In the genomic region with DNA sequence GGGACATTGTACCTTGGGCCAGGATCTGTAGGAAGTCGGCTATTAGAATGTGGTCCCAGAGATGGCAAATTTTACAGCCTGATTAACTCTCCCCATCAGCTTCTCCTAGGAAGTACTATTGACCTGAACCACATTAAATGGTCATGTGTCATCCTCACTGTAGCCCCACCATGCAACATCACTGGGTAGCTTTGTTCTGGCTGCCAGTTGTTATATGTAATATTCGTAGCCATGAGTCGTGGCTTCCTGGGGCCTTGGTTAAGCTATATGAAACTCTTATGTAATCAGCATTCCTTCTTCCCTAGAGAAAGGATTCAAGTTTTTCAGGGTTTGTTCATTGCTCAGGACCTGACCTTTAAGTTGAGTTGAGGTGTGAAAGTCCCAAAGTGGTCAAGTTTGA, we compare ENCODE assay signal across 12 cellular contexts.
A peak's percentile ranks its signal among the peaks of the same experiment; 100 is the strongest.
DNase-seq lines count a peak whose midpoint lies in the region; ATAC-seq, FAIRE-seq and TF ChIP-seq lines count a peak whose summit lies in the region.
"Had no signal": no experiment of that assay in that cellular context is flagged by ENCODE, and none has a peak within 500 bp of the region (broad histone marks: within the 10 kb centered on the region; RNA-seq: fewer than 3 reads in every experiment).

No MANE protein-coding gene starts in this region.

- SMC1A ChIA-PET in GM12878 (lab: Charles Lee; ENCODE audit: uncharacterized antibody, unreplicated experiment) = interaction anchor here (0.6 to 1.1 kb wide), 2 partner anchors 9 to 53 kb away, joined by 3 to 4 read pairs; no protein-coding TSS in a partner anchor

- H3K27me3 ChIP-seq in GM12878 (replicated peaks in 1 of 2; ENCODE audit: control insufficient read depth in 2 of 2, insufficient read depth in 2 of 2, low read length in 1 of 2) (no peaks in the 10 kb centered on the region), body of pancreas (no peaks in the 10 kb centered on the region)

- RAD21 ChIA-PET in GM12878 (lab: Charles Lee; ENCODE audit: unreplicated experiment) = no interaction called here

- H3K27ac Mint-ChIP-seq in mesothelial cell of epicardium = peak overlapping the region; percentile 15
- H3K27ac Mint-ChIP-seq in effector memory CD8-positive, alpha-beta T cell = no peak overlapping the region
- H3K27ac Mint-ChIP-seq: naive thymus-derived CD4-positive, alpha-beta T cell had no signal

- H3K36me3 Mint-ChIP-seq in mesothelial cell of epicardium = no peaks in the 10 kb centered on the region
- no peaks in the 10 kb centered on the region for H3K36me3 Mint-ChIP-seq in effector memory CD8-positive, alpha-beta T cell (ENCODE audit: insufficient read depth)

- H3K79me2 ChIP-seq in GM12878 (ENCODE audit: control insufficient read depth, insufficient read depth, low read length) = no peaks in the 10 kb centered on the region

- ATAC-seq in GM12878 = no peak; the same call in 2 of the 3 replicates
- ATAC-seq in effector memory CD8-positive, alpha-beta T cell (replicated peaks) = no peak
- ATAC-seq in body of pancreas = no peak
- ATAC-seq: naive thymus-derived CD4-positive, alpha-beta T cell; Panc1 had no signal

- CTCF ChIA-PET in GM12878 (lab: Yijun Ruan, JAX) = interaction anchor here (0.7 to 1.7 kb wide), 2 partner anchors 10 to 28 kb away, joined by 3 to 7 read pairs; no protein-coding TSS in a partner anchor

- peaks cover 49% of the 10 kb centered on the region for H3K4me1 Mint-ChIP-seq in mesothelial cell of epicardium
- H3K4me1 Mint-ChIP-seq in effector memory CD8-positive, alpha-beta T cell (ENCODE audit: low read depth in 2 of 2) = no peaks in the 10 kb centered on the region

- no peak overlapping the region for H2AFZ ChIP-seq in GM12878 (ENCODE audit: control insufficient read depth, low read depth, low read length)

- H4K20me1 ChIP-seq in GM12878 (ENCODE audit: control insufficient read depth, insufficient read depth) = no peaks in the 10 kb centered on the region

- no peaks in the 10 kb centered on the region for H3K9me3 ChIP-seq in GM12878 (replicated peaks; ENCODE audit: control insufficient read depth, insufficient read depth, low read length)
- no peaks in the 10 kb centered on the region for H3K9me3 ChIP-seq in body of pancreas

- no peak overlapping the region for H3K4me3 Mint-ChIP-seq in mesothelial cell of epicardium
- no peak overlapping the region for H3K4me3 Mint-ChIP-seq in effector memory CD8-positive, alpha-beta T cell
- H3K4me3 Mint-ChIP-seq: naive thymus-derived CD4-positive, alpha-beta T cell had no signal

- WGBS in GM12878 (ENCODE audit: insufficient coverage, insufficient replicate concordance, low lambda C conversion rate, missing lambda C conversion rate) = 83% methylated on average over 3 of the region's 3 CpGs
- 61 to 68% methylated on average over 3 of the region's 3 CpGs for WGBS in body of pancreas, 2 donors

- H3K27me3 Mint-ChIP-seq in mesothelial cell of epicardium (ENCODE audit: low read depth) = no peaks in the 10 kb centered on the region
- no peaks in the 10 kb centered on the region for H3K27me3 Mint-ChIP-seq in effector memory CD8-positive, alpha-beta T cell
- H3K27me3 Mint-ChIP-seq: naive thymus-derived CD4-positive, alpha-beta T cell had no signal

- in situ Hi-C loops in GM12878 (cut with MboI) = no loop called here

- no peak for TF ChIP-seq RAD21 in GM12878 (IDR thresholded peaks at IDR 0.05; ENCODE audit: insufficient read depth, low read depth, low read length)

- TF ChIP-seq POLR2A in GM12878 (IDR thresholded peaks at IDR 0.05; ENCODE audit: low read depth, low read length) = no peak
- no peak for TF ChIP-seq POLR2A in body of pancreas (IDR thresholded peaks at IDR 0.05)

- BruUV-seq in GM12878 (replicated peaks; lab: Mats Ljungman, UMichigan) = no TSS peak

- FAIRE-seq in HTR-8/SVneo (lab: Jason Lieb, UNC) (no peak), GM12878 (lab: Jason Lieb, UNC) (no peak)

- POLR2A ChIA-PET in GM12878 (lab: Charles Lee) = interaction anchor here (0.6 kb wide), 1 partner anchor 647 kb away, joined by 3 read pairs; no protein-coding TSS in a partner anchor

- H3K36me3 ChIP-seq in GM12878 (ENCODE audit: control insufficient read depth in 2 of 2, insufficient read depth in 2 of 2, low read length in 1 of 2) (no peaks in the 10 kb centered on the region), body of pancreas (replicated peaks in 1 of 2; ENCODE audit: insufficient read depth in 1 of 2, low read depth in 2 of 2) (peaks cover 0 to 2% of the 10 kb centered on the region in 2 donors)

- intact Hi-C loops in GM12878 (cut with micrococcal nuclease; ENCODE audit: unreplicated experiment) = no loop called here
- intact Hi-C loops in body of pancreas (cut with DNase I) = no loop called here

- peak; percentile 60 for DNase-seq in AG08395 (ENCODE audit: low spot score)
- DNase-seq in HTR-8/SVneo (ENCODE audit: insufficient read length, low spot score) = peak; percentile 30
- DNase-seq in GM12878 (ENCODE audit: low read depth, low spot score) = no peak
- no peak for DNase-seq in mesothelial cell of epicardium (ENCODE audit: low spot score in 2 of 2, unreplicated experiment in 2 of 2)
- DNase-seq in NCI-H2227 treated with DMSO at 0.1 percent for 48 hours (lab: John Stamatoyannopoulos, UW) = no peak
- DNase-seq in effector memory CD8-positive, alpha-beta T cell = no peak
- DNase-seq in body of pancreas = no peak
- no peak for DNase-seq in NCI-H2029 (lab: John Stamatoyannopoulos, UW)
- DNase-seq: activated CD4-positive, alpha-beta T cell treated with anti-CD3 and anti-CD28 coated beads, Interleukin-2, amount 50 U/mL, for 4 hours; naive thymus-derived CD4-positive, alpha-beta T cell had no signal

- H3K9me3 Mint-ChIP-seq in mesothelial cell of epicardium = no peaks in the 10 kb centered on the region
- H3K9me3 Mint-ChIP-seq in effector memory CD8-positive, alpha-beta T cell = no peaks in the 10 kb centered on the region
- H3K9me3 Mint-ChIP-seq: CD14-positive monocyte; naive thymus-derived CD4-positive, alpha-beta T cell had no signal

- no peak for TF ChIP-seq EP300 in GM12878 (IDR thresholded peaks at IDR 0.05; ENCODE audit: borderline replicate concordance in 1 of 2, control insufficient read depth in 1 of 2, low read depth in 2 of 2, low read length in 2 of 2)

- no peak overlapping the region for H3K4me2 ChIP-seq in GM12878 (ENCODE audit: control insufficient read depth, insufficient read depth)

- H3K4me3 ChIP-seq in GM12878 (no peak overlapping the region), body of pancreas (no peak overlapping the region)

- H3K27ac ChIP-seq in GM12878 (ENCODE audit: control insufficient read depth, insufficient read depth) = no peak overlapping the region
- no peak overlapping the region for H3K27ac ChIP-seq in body of pancreas

- TF ChIP-seq CTCF in GM12878 (IDR thresholded peaks at IDR 0.05 in 2 of 3, conservative IDR thresholded peaks at IDR 0.05 in 1 of 3; ENCODE audit: control insufficient read depth in 2 of 3, extremely low read depth in 1 of 3, insufficient read depth in 1 of 3, low read depth in 3 of 3, low read length in 3 of 3) (no peak), mesothelial cell of epicardium (IDR thresholded peaks at IDR 0.05; ENCODE audit: unreplicated experiment) (no peak), body of pancreas (IDR thresholded peaks at IDR 0.05) (no peak)

- H3K9ac ChIP-seq in GM12878 (ENCODE audit: control insufficient read depth, insufficient read depth, low read length) = no peak overlapping the region

- H3K4me1 ChIP-seq in GM12878 (ENCODE audit: control insufficient read depth, insufficient read depth, low read length) (no peaks in the 10 kb centered on the region), body of pancreas (peaks cover 24% of the 10 kb centered on the region)

TF ChIP-seq in GM12878, 131 proteins besides CTCF, POLR2A, EP300 and RAD21:
- TF ChIP-seq STAT3 (IDR thresholded peaks at IDR 0.05; ENCODE audit: low read depth, low read length) (no peak), MEF2B (IDR thresholded peaks at IDR 0.05; ENCODE audit: partially characterized antibody, poor library complexity, severe bottlenecking) (no peak), SP1 (IDR thresholded peaks at IDR 0.05; ENCODE audit: low read depth, low read length) (no peak), SMARCA5 (IDR thresholded peaks at IDR 0.05) (no peak), STAT1 (conservative IDR thresholded peaks at IDR 0.05) (no peak), MEF2A (IDR thresholded peaks at IDR 0.05; ENCODE audit: insufficient read depth, low read depth, low read length) (no peak), ESRRA (IDR thresholded peaks at IDR 0.05; ENCODE audit: low read length) (no peak), RUNX3 (IDR thresholded peaks at IDR 0.05; ENCODE audit: low read length) (peak; percentile 19; the same call in 1 of the 2 replicates)

Comparison
In these comparisons a context has a peak if more than half of its experiments do, and no peak if none do; other contexts are left out.
1. DNase-seq: peak in AG08395 (single experiment) and HTR-8/SVneo (single experiment); none in GM12878 (single experiment), mesothelial cell of epicardium (0 of 2), NCI-H2227 treated with DMSO at 0.1 percent for 48 hours (single experiment), effector memory CD8-positive, alpha-beta T cell (0 of 3), body of pancreas (0 of 4) and NCI-H2029 (single experiment).